In genomic region chr2:127408004-127408806, GRCh38 we compare ENCODE assay signal across 8 cellular contexts.
DNase-seq lines count a peak whose midpoint lies in the region; ATAC-seq and TF ChIP-seq lines count a peak whose summit lies in the region.

No MANE protein-coding gene starts in this region.

- peaks cover 3% of the 10 kb centered on the region for H3K9me3 Mint-ChIP-seq in nephron

- H3K27ac Mint-ChIP-seq in nephron, result peak overlapping the region; percentile 84 to 90 (median 86)

- peak overlapping the region; percentile 72 to 81 (median 79) for H3K4me3 Mint-ChIP-seq in nephron

- peak; percentile 66 for ATAC-seq in GM21447 (IDR thresholded peaks at IDR 0.05; ENCODE audit: unreplicated experiment)

- no peaks in the 10 kb centered on the region for H3K36me3 Mint-ChIP-seq in nephron (ENCODE audit: low read depth)

- peak; percentile 76 for DNase-seq in CMK (ENCODE audit: low read depth)
- DNase-seq in RPMI8226, result peak; percentile 95
- DNase-seq in activated effector memory CD4-positive, alpha-beta T cell treated with Interleukin-2 at 50 U/mL for 16 hours, result peak; percentile 89
- DNase-seq in fibroblast of pulmonary artery (ENCODE audit: low read depth), result peak; percentile 92
- peak; percentile 34 to 82 (median 66) for DNase-seq in stimulated activated naive CD4-positive, alpha-beta T cell (lab: John Stamatoyannopoulos, UW)

- TF ChIP-seq RAD21 in Ishikawa (IDR thresholded peaks at IDR 0.05; ENCODE audit: low read depth), result no peak

- peaks cover 48% of the 10 kb centered on the region for H3K4me1 Mint-ChIP-seq in nephron

- no peaks in the 10 kb centered on the region for H3K27me3 Mint-ChIP-seq in nephron (ENCODE audit: low read depth)

- TF ChIP-seq EP300 in Ishikawa (IDR thresholded peaks at IDR 0.05; ENCODE audit: borderline replicate concordance), result peak; percentile 84

- peak overlapping the region; percentile 40 for H3K4me3 ChIP-seq in fibroblast of pulmonary artery (replicated peaks; ENCODE audit: low read depth, low read length)

- no peak for TF ChIP-seq CTCF in fibroblast of pulmonary artery (IDR thresholded peaks at IDR 0.05; ENCODE audit: low read length, missing control alignments)
- TF ChIP-seq CTCF in nephron (IDR thresholded peaks at IDR 0.05; ENCODE audit: unreplicated experiment in 3 of 3), result no peak

TF ChIP-seq in Ishikawa, 13 proteins besides CTCF, POLR2A, EP300 and RAD21:
- TF ChIP-seq USF1 (IDR thresholded peaks at IDR 0.05), result no peak; the same call in 1 of the 2 replicates
- peak; percentile 84; the same call in 1 of the 2 replicates for TF ChIP-seq TCF12 (IDR thresholded peaks at IDR 0.05; ENCODE audit: low read depth)
- peak; percentile 39; the same call in 1 of the 2 replicates for TF ChIP-seq EGR1 (IDR thresholded peaks at IDR 0.05)
- 0 out of 2 replicates have a peak, but pooled peaks have one; percentile 38 for TF ChIP-seq MAX (IDR thresholded peaks at IDR 0.05)
- TF ChIP-seq TAF1 (IDR thresholded peaks at IDR 0.05; ENCODE audit: low read depth), result peak; percentile 39; the same call in 1 of the 2 replicates
- peak; percentile 76; the same call in 1 of the 2 replicates for TF ChIP-seq ZBTB7A (IDR thresholded peaks at IDR 0.05; ENCODE audit: low read depth)
- TF ChIP-seq FOXM1 (IDR thresholded peaks at IDR 0.05; ENCODE audit: borderline replicate concordance, low read depth), result no peak
- 0 out of 2 replicates have a peak, but pooled peaks have one; percentile 25 for TF ChIP-seq CREB1 (IDR thresholded peaks at IDR 0.05; ENCODE audit: low read depth)
- peak; percentile 95 for TF ChIP-seq NFIC (IDR thresholded peaks at IDR 0.05)
- peak; percentile 16; the same call in 1 of the 2 replicates for TF ChIP-seq CEBPB (IDR thresholded peaks at IDR 0.05)
- TF ChIP-seq, protein P1, sequence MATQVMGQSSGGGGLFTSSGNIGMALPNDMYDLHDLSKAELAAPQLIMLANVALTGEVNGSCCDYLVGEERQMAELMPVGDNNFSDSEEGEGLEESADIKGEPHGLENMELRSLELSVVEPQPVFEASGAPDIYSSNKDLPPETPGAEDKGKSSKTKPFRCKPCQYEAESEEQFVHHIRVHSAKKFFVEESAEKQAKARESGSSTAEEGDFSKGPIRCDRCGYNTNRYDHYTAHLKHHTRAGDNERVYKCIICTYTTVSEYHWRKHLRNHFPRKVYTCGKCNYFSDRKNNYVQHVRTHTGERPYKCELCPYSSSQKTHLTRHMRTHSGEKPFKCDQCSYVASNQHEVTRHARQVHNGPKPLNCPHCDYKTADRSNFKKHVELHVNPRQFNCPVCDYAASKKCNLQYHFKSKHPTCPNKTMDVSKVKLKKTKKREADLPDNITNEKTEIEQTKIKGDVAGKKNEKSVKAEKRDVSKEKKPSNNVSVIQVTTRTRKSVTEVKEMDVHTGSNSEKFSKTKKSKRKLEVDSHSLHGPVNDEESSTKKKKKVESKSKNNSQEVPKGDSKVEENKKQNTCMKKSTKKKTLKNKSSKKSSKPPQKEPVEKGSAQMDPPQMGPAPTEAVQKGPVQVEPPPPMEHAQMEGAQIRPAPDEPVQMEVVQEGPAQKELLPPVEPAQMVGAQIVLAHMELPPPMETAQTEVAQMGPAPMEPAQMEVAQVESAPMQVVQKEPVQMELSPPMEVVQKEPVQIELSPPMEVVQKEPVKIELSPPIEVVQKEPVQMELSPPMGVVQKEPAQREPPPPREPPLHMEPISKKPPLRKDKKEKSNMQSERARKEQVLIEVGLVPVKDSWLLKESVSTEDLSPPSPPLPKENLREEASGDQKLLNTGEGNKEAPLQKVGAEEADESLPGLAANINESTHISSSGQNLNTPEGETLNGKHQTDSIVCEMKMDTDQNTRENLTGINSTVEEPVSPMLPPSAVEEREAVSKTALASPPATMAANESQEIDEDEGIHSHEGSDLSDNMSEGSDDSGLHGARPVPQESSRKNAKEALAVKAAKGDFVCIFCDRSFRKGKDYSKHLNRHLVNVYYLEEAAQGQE (IDR thresholded peaks at IDR 0.05; ENCODE audit: low read depth), result no peak
- TF ChIP-seq TEAD4 (IDR thresholded peaks at IDR 0.05), result peak; percentile 57
- no peak for TF ChIP-seq YY1 (IDR thresholded peaks at IDR 0.05; ENCODE audit: low read depth)

Comparison
In these comparisons a context has a peak if more than half of its experiments do, and no peak if none do; other contexts are left out.
1. Peak in every context shown above with its lines: DNase-seq, ATAC-seq and H3K4me3 ChIP-seq.